ENCODE assay signal across 33 cellular contexts in the genomic region with DNA sequence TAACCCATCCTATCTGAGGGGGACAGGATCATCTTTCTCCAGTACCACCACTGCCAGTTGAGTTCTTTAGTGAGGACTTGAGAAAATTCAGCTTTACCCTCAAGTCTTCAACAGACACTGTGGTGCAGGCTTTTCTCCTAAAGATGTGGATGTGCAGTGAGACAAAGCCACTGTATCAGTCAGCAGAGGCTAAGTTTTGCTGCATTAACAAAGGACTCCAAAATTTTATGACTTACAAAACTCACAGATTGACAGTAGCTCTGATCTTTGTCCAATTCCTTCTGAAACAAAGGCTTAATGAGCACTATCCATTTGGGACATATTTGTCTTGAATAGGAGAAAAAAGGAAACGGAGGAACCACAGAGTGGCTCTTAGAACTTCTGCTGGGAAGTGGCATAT.
"Had no signal": no experiment of that assay in that cellular context is flagged by ENCODE, and none has a peak within 500 bp of the region (broad histone marks: within the 10 kb centered on the region; RNA-seq: fewer than 3 reads in every experiment).

No MANE protein-coding gene starts in this region.

- H3K27me3 ChIP-seq: adrenal gland, ascending aorta, body of pancreas, brain microvascular endothelial cell, breast epithelium, cardiac muscle cell had no signal

- H3K27ac ChIP-seq: adrenal gland, ascending aorta, body of pancreas, brain microvascular endothelial cell, breast epithelium, cardiac muscle cell had no signal

- H3K36me3 ChIP-seq: adrenal gland, ascending aorta, brain microvascular endothelial cell, breast epithelium, cardiac muscle cell had no signal

- H3K4me3 ChIP-seq: adrenal gland, ascending aorta, body of pancreas, breast epithelium, cardiac muscle cell had no signal

- FAIRE-seq: astrocyte, bronchial epithelial cell had no signal

- DNase-seq: activated effector memory CD4-positive, alpha-beta T cell treated with anti-CD3 and anti-CD28 coated beads, Interleukin-2, amount 50 U/mL, for 16 hours; activated effector memory CD4-positive, alpha-beta T cell treated with Interleukin-2 at 50 U/mL for 16 hours; activated gamma-delta T cell; activated gamma-delta T cell treated with Interleukin-2 at 50 U/mL for 16 hours; activated naive CD4-positive, alpha-beta T cell; activated naive CD4-positive, alpha-beta T cell treated with anti-CD3 and anti-CD28 coated beads for 36 hours; activated naive CD4-positive, alpha-beta T cell treated with anti-CD3 and anti-CD28 coated beads, Interleukin-2, amount 10 ng/mL, durations not matched to agents 7 days and 5 days; activated naive CD4-positive, alpha-beta T cell treated with anti-CD3 and anti-CD28 coated beads, Interleukin-2, amount 50 U/mL, for 16 hours; activated naive CD4-positive, alpha-beta T cell treated with Interleukin-2 at 50 U/mL for 16 hours; activated naive CD8-positive, alpha-beta T cell treated with anti-CD3 and anti-CD28 coated beads for 36 hours; activated naive CD8-positive, alpha-beta T cell treated with anti-CD3 and anti-CD28 coated beads, Interleukin-2, amount 10 ng/mL, durations not matched to agents 7 days and 5 days; activated naive CD8-positive, alpha-beta T cell treated with anti-CD3 and anti-CD28 coated beads, Interleukin-2, amount 50 U/mL, for 24 hours; activated T-cell treated with anti-CD3 and anti-CD28 coated beads, Interleukin-2, amount 50 U/mL, for 24 hours; activated T-cell treated with anti-CD3 and anti-CD28 coated beads, Interleukin-2, amount 50 U/mL, for 4 hours; activated T-cell treated with anti-CD3 and anti-CD28 coated beads, Interleukin-2, amount 50 U/mL, for 48 hours; activated T-cell treated with anti-CD3 and anti-CD28 coated beads, Interleukin-2, amount 50 U/mL, for 72 hours; adrenal gland; amniotic stem cell; amygdala; anterior cingulate cortex; aorta; body of pancreas; brain microvascular endothelial cell; caudate nucleus; central memory CD4-positive, alpha-beta T cell; cerebellar nuclear complex had no signal

- H3K4me1 ChIP-seq: adrenal gland, breast epithelium had no signal

- H3K9me3 ChIP-seq: adrenal gland, ascending aorta, body of pancreas, breast epithelium had no signal

- ATAC-seq: activated naive CD4-positive, alpha-beta T cell treated with anti-CD3 and anti-CD28 coated beads, Interleukin-2, amount 50 U/mL, for 72 hours; activated naive CD8-positive, alpha-beta T cell treated with anti-CD3 and anti-CD28 coated beads, Interleukin-2, amount 50 U/mL, for 24 hours; activated T-cell treated with anti-CD3 and anti-CD28 coated beads, Interleukin-2, amount 50 U/mL, for 4 hours; activated T-cell treated with anti-CD3 and anti-CD28 coated beads, Interleukin-2, amount 50 U/mL, for 72 hours; activated T-helper 17 cell treated with anti-CD3 and anti-CD28 coated beads, Interleukin-2, amount 50 U/mL, for 72 hours; body of pancreas had no signal
